Comparison of ENCODE assay signal across 8 cellular contexts in the genomic region with DNA sequence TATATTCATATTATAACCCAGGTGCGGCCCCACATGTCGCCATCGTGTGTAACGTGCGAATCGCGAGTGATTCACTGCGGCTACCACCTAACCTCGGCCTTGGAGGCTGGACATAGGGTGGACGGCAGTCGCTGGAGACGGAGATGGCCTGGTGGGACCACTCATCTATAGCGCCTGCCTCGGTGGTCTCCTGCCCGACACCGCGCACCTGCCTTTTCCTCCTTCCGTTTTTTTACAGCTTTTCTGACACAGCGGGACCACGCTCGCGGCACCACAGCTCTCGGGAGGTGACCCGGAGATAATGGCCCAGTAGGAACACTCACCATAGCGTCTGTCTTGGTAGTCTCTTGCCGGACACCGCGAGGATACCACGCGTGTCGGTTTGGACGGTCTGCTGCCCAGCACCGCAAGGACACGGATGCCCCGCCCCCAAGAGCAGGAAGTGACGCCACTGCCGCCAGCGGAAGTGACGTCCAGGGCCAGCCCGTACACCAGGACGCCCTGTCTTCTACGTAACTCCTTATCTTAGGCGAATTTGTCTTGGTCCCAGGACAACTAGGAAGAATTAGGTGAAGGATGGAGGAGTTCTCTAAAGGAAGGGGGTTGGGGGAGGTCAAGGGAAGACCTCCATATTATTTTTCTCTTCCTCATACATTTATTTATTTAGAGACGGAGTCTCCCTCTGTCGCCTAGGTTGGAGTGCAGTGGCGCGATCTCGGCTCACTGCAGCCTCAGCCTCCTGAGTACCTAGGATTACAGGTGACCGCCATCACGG. TPM values are rescaled to one million over a fixed set of nuclear protein-coding genes. Genes with fewer than 3 reads are reported as not detected.
DNase-seq lines count a peak whose midpoint lies in the region; ATAC-seq and TF ChIP-seq lines count a peak whose summit lies in the region.

No MANE protein-coding gene starts in this region.

- H3K9me3 Mint-ChIP-seq in progenitor cell of endocrine pancreas (ENCODE audit: low read depth) (no peaks in the 10 kb centered on the region), type B pancreatic cell (no peaks in the 10 kb centered on the region)

- TF ChIP-seq CTCF in AG09309 (IDR thresholded peaks at IDR 0.05; ENCODE audit: control insufficient read depth, insufficient read depth, low read depth, low read length, missing control alignments) (no peak), progenitor cell of endocrine pancreas (IDR thresholded peaks at IDR 0.05; ENCODE audit: unreplicated experiment) (no peak), type B pancreatic cell (conservative IDR thresholded peaks at IDR 0.05) (no peak)

- ATAC-seq in GM19351 (IDR thresholded peaks at IDR 0.05; ENCODE audit: unreplicated experiment) (peak; percentile 73), T-helper 17 cell (peak; percentile 90), left ventricle myocardium superior (peak; percentile 95)

- no peaks in the 10 kb centered on the region for H3K9me3 ChIP-seq in T-helper 17 cell (ENCODE audit: control insufficient read depth, low read length, poor library complexity, severe bottlenecking)

- H3K27me3 Mint-ChIP-seq in T-helper 17 cell (no peaks in the 10 kb centered on the region), progenitor cell of endocrine pancreas (no peaks in the 10 kb centered on the region), type B pancreatic cell (no peaks in the 10 kb centered on the region)

- H3K4me1 Mint-ChIP-seq in T-helper 17 cell = peaks cover 14% of the 10 kb centered on the region
- H3K4me1 Mint-ChIP-seq in progenitor cell of endocrine pancreas (ENCODE audit: low read depth) = peaks cover 1% of the 10 kb centered on the region
- H3K4me1 Mint-ChIP-seq in type B pancreatic cell (ENCODE audit: unreplicated experiment) = peaks cover 1% of the 10 kb centered on the region

- H3K36me3 Mint-ChIP-seq in T-helper 17 cell (ENCODE audit: low read depth) (peaks cover 10% of the 10 kb centered on the region), progenitor cell of endocrine pancreas (ENCODE audit: insufficient read depth) (peaks cover 10% of the 10 kb centered on the region), type B pancreatic cell (peaks cover 9% of the 10 kb centered on the region)

- intact Hi-C loops in left ventricle myocardium superior (cut with micrococcal nuclease) = no loop called here

- H3K4me3 Mint-ChIP-seq in T-helper 17 cell (peak overlapping the region; percentile 99), progenitor cell of endocrine pancreas (ENCODE audit: low read depth) (peak overlapping the region; percentile 99), type B pancreatic cell (peak overlapping the region; percentile 99)

- DNase-seq in AG09309 (ENCODE audit: low read depth) = peak; percentile 43
- peak; percentile 73 for DNase-seq in LHCN-M2 (ENCODE audit: low read depth)
- peak; percentile 66 to 81 (median 72) for DNase-seq in T-helper 17 cell
- DNase-seq in amygdala (lab: John Stamatoyannopoulos, UW) = peak; percentile 18 to 89 (median 70)
- peak; percentile 91 for DNase-seq in left ventricle myocardium superior
- peak; percentile 74 for DNase-seq in progenitor cell of endocrine pancreas (ENCODE audit: low spot score, unreplicated experiment)
- DNase-seq in type B pancreatic cell (ENCODE audit: extremely low spot score, unreplicated experiment) = peak; percentile 89

- H3K27ac Mint-ChIP-seq in T-helper 17 cell (peak overlapping the region; percentile 97), progenitor cell of endocrine pancreas (peak overlapping the region; percentile 97), type B pancreatic cell (peak overlapping the region; percentile 96)

- H3K4me3 ChIP-seq in AG09309 (ENCODE audit: control insufficient read depth, low read depth, low read length) = peak overlapping the region; percentile 63

RNA-seq across cellular contexts. Expression of gene SNU13, which starts 6.4 kb away (rescaled TPM):
- 135 and 141 TPM in 2 replicates for total RNA-seq in LHCN-M2 (2014; rRNA removed)
- 155 TPM for polyA plus RNA-seq in LHCN-M2 (2012)
- total RNA-seq in T-helper 17 cell = 100 to 1,000 TPM; 120 to 148 TPM
- 229 TPM for total RNA-seq in left ventricle myocardium superior
- 119 and 129 TPM in 2 replicates for total RNA-seq in progenitor cell of endocrine pancreas
- 124 and 136 TPM in 2 replicates for total RNA-seq in type B pancreatic cell (ENCODE audit: low replicate concordance)

RNA-seq across cellular contexts. Expression of gene MEI1, which starts 17.1 kb away (rescaled TPM):
- total RNA-seq in LHCN-M2 (2014; rRNA removed) (not detected in 2 replicates), T-helper 17 cell (10 to 100 TPM; 53.8 to 60.9 TPM), left ventricle myocardium superior (0.57 TPM), progenitor cell of endocrine pancreas (1.0 and 1.5 TPM in 2 replicates), type B pancreatic cell (ENCODE audit: low replicate concordance) (0.90 and 1.2 TPM in 2 replicates)
- polyA plus RNA-seq in LHCN-M2 (2012) = 0.07 TPM

Comparison
In these comparisons a context has a peak if more than half of its experiments do, and no peak if none do; other contexts are left out.
1. Peak in every context shown above with its lines: DNase-seq, ATAC-seq and H3K4me3 ChIP-seq.
2. RNA of gene MEI1, which starts 17.1 kb away (total RNA-seq): 53.8 to 60.9 TPM in T-helper 17 cell; 0.90 to 1.2 TPM in type B pancreatic cell, 1.0 to 1.5 TPM in progenitor cell of endocrine pancreas, 0.57 TPM in left ventricle myocardium superior (single experiment) and not detected in LHCN-M2; every median in the first group is over 10 times any median in the second.